17 cellular contexts compared by ENCODE assay signal in genomic region chr1:155039308-155039669, GRCh38. TPM values are rescaled to one million over a fixed set of nuclear protein-coding genes. Genes with fewer than 3 reads are reported as not detected.
DNase-seq lines count a peak whose midpoint lies in the region; FAIRE-seq and TF ChIP-seq lines count a peak whose summit lies in the region.
"Had no signal": no experiment of that assay in that cellular context is flagged by ENCODE, and none has a peak within 500 bp of the region (broad histone marks: within the 10 kb centered on the region; RNA-seq: fewer than 3 reads in every experiment).

No MANE protein-coding gene starts in this region.

- 0 out of 2 replicates have a peak overlapping the region, but pooled peaks have one; percentile 11 for H2AFZ ChIP-seq in Loucy (ENCODE audit: low read length)
- H2AFZ ChIP-seq: GM23338 had no signal

- peaks cover 8% of the 10 kb centered on the region for H3K4me1 ChIP-seq in Loucy (ENCODE audit: insufficient read depth, low read length, poor library complexity, severe bottlenecking)
- H3K4me1 ChIP-seq in kidney (ENCODE audit: control insufficient read depth in 1 of 2, insufficient read depth in 1 of 2, low read depth in 1 of 2, low read length in 2 of 2), result no peaks in the 10 kb centered on the region
- H3K4me1 ChIP-seq in transverse colon, result peaks cover 10 to 47% (median 30%) of the 10 kb centered on the region in 4 donors

- H3K36me3 ChIP-seq in Loucy (ENCODE audit: insufficient read depth, low read length) (no peaks in the 10 kb centered on the region), kidney (ENCODE audit: control insufficient read depth in 1 of 2, insufficient read depth in 2 of 2, low read length in 2 of 2) (no peaks in the 10 kb centered on the region), transverse colon (no peaks in the 10 kb centered on the region)

- H4K20me1 ChIP-seq in Loucy (ENCODE audit: insufficient read depth, low read length, poor library complexity, severe bottlenecking), result no peaks in the 10 kb centered on the region

- H3K27ac ChIP-seq in VCaP (peak overlapping the region; percentile 60), kidney (ENCODE audit: low read depth in 2 of 2, low read length in 2 of 2) (no peak overlapping the region), transverse colon (peak overlapping the region; percentile 70 to 79 (median 75))

- H3K4me3 ChIP-seq in Loucy (ENCODE audit: low read length, poor library complexity, severe bottlenecking) (no peak overlapping the region), kidney (ENCODE audit: low read length in 2 of 2) (no peak overlapping the region), transverse colon (no peak overlapping the region)
- H3K4me3 ChIP-seq: GM23338 had no signal

- WGBS in transverse colon (ENCODE audit: low coverage in 1 of 2), 2 donors, result 60 to 76% methylated on average over 1 to 4 of the region's 4 CpGs

- TF ChIP-seq EP300 in transverse colon (IDR thresholded peaks at IDR 0.05; ENCODE audit: low read depth), result no peak

- H3K9ac ChIP-seq in Loucy (ENCODE audit: low read depth, low read length, poor library complexity, severe bottlenecking) (no peak overlapping the region), kidney (ENCODE audit: low read length in 2 of 2) (no peak overlapping the region)

- intact Hi-C loops in kidney (cut with DNase I), result no loop called here
- intact Hi-C loops in transverse colon (cut with DNase I; ENCODE audit: low total_unique reads), result no loop called here

- H3K27me3 ChIP-seq in Loucy (ENCODE audit: insufficient read depth, low read length, poor library complexity, severe bottlenecking), result no peaks in the 10 kb centered on the region
- no peaks in the 10 kb centered on the region for H3K27me3 ChIP-seq in transverse colon

- DNase-seq in kidney (peak; percentile 57), transverse colon (no peak), ecto neural progenitor cell (ENCODE audit: low spot score) (no peak), retina (no peak)
- DNase-seq in stimulated activated CD4-positive, alpha-beta T cell treated with anti-CD3 and anti-CD28 coated beads, Interleukin-4, amount 100 ng/mL, for 1 hour, result no peak
- DNase-seq: DMS79 treated with DMSO at 0.1 percent for 48 hours, NCI-H1436, NCI-H2029 treated with DMSO at 0.1 percent for 48 hours, NCI-H2171 treated with DMSO at 0.1 percent for 48 hours, NCI-H748 treated with DMSO at 0.1 percent for 48 hours, SHP77 treated with DMSO at 0.1 percent for 48 hours had no signal

- H3K9me3 ChIP-seq in Loucy (ENCODE audit: insufficient read depth, low read depth, low read length), result no peaks in the 10 kb centered on the region
- no peaks in the 10 kb centered on the region for H3K9me3 ChIP-seq in kidney (ENCODE audit: control insufficient read depth in 1 of 2, low read length in 2 of 2)
- H3K9me3 ChIP-seq in transverse colon, result no peaks in the 10 kb centered on the region

- H3K9me2 ChIP-seq in Loucy (replicated peaks; ENCODE audit: low read depth, low read length), result no peaks in the 10 kb centered on the region

- H3K4me2 ChIP-seq in Loucy (ENCODE audit: low read depth, low read length, poor library complexity, severe bottlenecking), result no peak overlapping the region
- H3K4me2 ChIP-seq: GM23338 had no signal

- in situ Hi-C loops in transverse colon (cut with MboI; ENCODE audit: low pct_ligation_motif_present in 1 of 4, low pct_unique_long_range_greater_than_20kb in 1 of 4, low sequenced_read_pairs in 3 of 4), result no loop called here

- TF ChIP-seq CTCF in Loucy (conservative IDR thresholded peaks at IDR 0.05; ENCODE audit: low read length) (no peak), VCaP (conservative IDR thresholded peaks at IDR 0.05) (no peak), kidney (IDR thresholded peaks at IDR 0.05; ENCODE audit: borderline replicate concordance, extremely low read depth, insufficient read depth) (no peak), transverse colon (IDR thresholded peaks at IDR 0.05) (no peak)

- FAIRE-seq in kidney (lab: Jason Lieb, UNC), result no peak

- no peaks in the 10 kb centered on the region for H3K79me2 ChIP-seq in Loucy (ENCODE audit: insufficient read depth, low read length)

- H3F3A ChIP-seq in Loucy (ENCODE audit: low read depth), result no peaks in the 10 kb centered on the region

- no peak for TF ChIP-seq POLR2A in transverse colon (IDR thresholded peaks at IDR 0.05)

RNA-seq across cellular contexts. Expression of gene DCST1, which starts 5.7 kb away (rescaled TPM):
- total RNA-seq in kidney (not detected), transverse colon (under 1 TPM in 2 of 4 donors, not detected in 2; 0.32 to 0.41 TPM)
- polyA plus RNA-seq in kidney (ENCODE audit: insufficient read depth, low read depth, low replicate concordance), result not detected
- total RNA-seq: G401, GM23338, NCI-H460 had no signal
- polyA plus RNA-seq: BJ, GM23338 had no signal

RNA-seq across cellular contexts. Expression of gene DCST2, which starts 5.7 kb away (rescaled TPM):
- 1.4 TPM for total RNA-seq in kidney
- polyA plus RNA-seq in kidney (ENCODE audit: insufficient read depth, low read depth, low replicate concordance), result 0.43 TPM
- total RNA-seq in transverse colon, result 1 to 10 TPM in 3 of 4 donors, not detected in 1; 1.9 to 4.6 (median 4.5) TPM
- total RNA-seq: GM23338 had no signal

RNA-seq across cellular contexts. Expression of gene ADAM15, which starts 11.8 kb away (rescaled TPM):
- 152 TPM for total RNA-seq in kidney
- polyA plus RNA-seq in kidney (ENCODE audit: insufficient read depth, low read depth, low replicate concordance), result 68.4 TPM
- 100 to 1,000 TPM in 3 of 4 donors, 10 to 100 TPM in 1; 90.6 to 196 (median 115) TPM for total RNA-seq in transverse colon

RNA-seq across cellular contexts. Expression of gene EFNA4, which starts 24.3 kb away (rescaled TPM):
- total RNA-seq in kidney (7.6 TPM), transverse colon (10 to 100 TPM; 18.3 to 57.2 (median 37.2) TPM)
- 11.8 TPM for polyA plus RNA-seq in kidney (ENCODE audit: insufficient read depth, low read depth, low replicate concordance)

RNA-seq across cellular contexts. Expression of gene ZBTB7B, which starts 36.7 kb away (rescaled TPM):
- total RNA-seq in kidney, result 68.7 TPM
- polyA plus RNA-seq in kidney (ENCODE audit: insufficient read depth, low read depth, low replicate concordance), result 20.1 TPM
- total RNA-seq in transverse colon, result 100 to 1,000 TPM in 3 of 4 donors, 10 to 100 TPM in 1; 85.2 to 513 (median 272) TPM

Comparison
In these comparisons a context has a peak if more than half of its experiments do, and no peak if none do; other contexts are left out.
1. H3K27ac ChIP-seq: peak in VCaP (single experiment) and transverse colon (4 of 4); none in kidney (0 of 2).